In the genomic region with DNA sequence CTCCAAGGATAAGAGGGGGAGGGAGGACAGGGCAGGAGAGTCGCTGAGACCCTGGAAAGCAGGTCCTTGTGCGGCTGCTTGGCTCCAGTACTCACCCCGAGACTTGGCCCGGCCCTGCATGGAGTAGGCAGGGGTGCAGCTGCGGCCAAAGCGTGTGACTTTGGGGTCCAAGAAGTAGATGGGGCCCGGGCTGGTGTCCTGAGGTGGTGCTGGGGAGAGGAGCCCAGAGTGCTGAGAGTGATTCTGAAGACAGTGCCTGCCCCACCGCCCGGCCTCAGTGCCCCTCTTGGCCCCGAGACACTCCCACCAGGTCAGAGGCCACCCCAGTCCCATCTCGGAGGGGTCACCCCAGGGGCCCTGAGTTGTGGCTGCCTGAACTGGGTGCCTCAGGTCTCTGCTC, we compare ENCODE assay signal across 15 cellular contexts.
DNase-seq lines count a peak whose midpoint lies in the region; ATAC-seq lines count a peak whose summit lies in the region.
"Had no signal": no experiment of that assay in that cellular context is flagged by ENCODE, and none has a peak within 500 bp of the region (broad histone marks: within the 10 kb centered on the region; RNA-seq: fewer than 3 reads in every experiment).

No MANE protein-coding gene starts in this region.

- no peak overlapping the region for H3K4me3 Mint-ChIP-seq in stimulated activated naive CD8-positive, alpha-beta T cell treated with anti-CD3 and anti-CD28 coated beads, Interleukin-15, amount 100 ng/mL, for 72 hours
- H3K4me3 Mint-ChIP-seq in stimulated activated memory B cell treated with anti-CD40 and anti-IgM and Interleukin-4, amounts not matched to agents 10 μg/mL and 1 μg/mL and 100 μg/mL, for 72 hours, result no peak overlapping the region
- H3K4me3 Mint-ChIP-seq in T-helper 2 cell treated with Interferon-gamma antibody and Interleukin-4, amounts not matched to agents 5 μg/mL and 100 μg/mL, for 36 hours, result no peak overlapping the region
- H3K4me3 Mint-ChIP-seq: CD4-positive, alpha-beta memory T cell; GM23338 had no signal

- no peaks in the 10 kb centered on the region for H3K4me1 Mint-ChIP-seq in stimulated activated naive CD8-positive, alpha-beta T cell treated with anti-CD3 and anti-CD28 coated beads, Interleukin-15, amount 100 ng/mL, for 72 hours
- H3K4me1 Mint-ChIP-seq in stimulated activated memory B cell treated with anti-CD40 and anti-IgM and Interleukin-4, amounts not matched to agents 10 μg/mL and 1 μg/mL and 100 μg/mL, for 72 hours, result no peaks in the 10 kb centered on the region
- no peaks in the 10 kb centered on the region for H3K4me1 Mint-ChIP-seq in T-helper 2 cell treated with Interferon-gamma antibody and Interleukin-4, amounts not matched to agents 5 μg/mL and 100 μg/mL, for 36 hours (ENCODE audit: low read depth)
- H3K4me1 Mint-ChIP-seq: GM23338 had no signal

- H3K36me3 Mint-ChIP-seq in stimulated activated memory B cell treated with anti-CD40 and anti-IgM and Interleukin-4, amounts not matched to agents 10 μg/mL and 1 μg/mL and 100 μg/mL, for 72 hours, result no peaks in the 10 kb centered on the region
- H3K36me3 Mint-ChIP-seq in T-helper 2 cell treated with Interferon-gamma antibody and Interleukin-4, amounts not matched to agents 5 μg/mL and 100 μg/mL, for 36 hours (ENCODE audit: low read depth), result no peaks in the 10 kb centered on the region
- H3K36me3 Mint-ChIP-seq: CD4-positive, alpha-beta memory T cell had no signal

- peak; percentile 26 for ATAC-seq in stimulated activated naive CD8-positive, alpha-beta T cell treated with anti-CD3 and anti-CD28 coated beads, Interleukin-15, amount 100 ng/mL, for 72 hours
- ATAC-seq in stimulated activated naive CD8-positive, alpha-beta T cell treated with anti-CD3 and anti-CD28 coated beads, Interleukin-15, Interleukin-2, amounts not matched to agents 100 U/mL and 50 U/mL, for 24 hours, result no peak
- peak; percentile 28 for ATAC-seq in stimulated activated memory B cell treated with anti-CD40 and anti-IgM and Interleukin-4, amounts not matched to agents 10 μg/mL and 1 μg/mL and 100 μg/mL, for 72 hours
- ATAC-seq: GM23338 had no signal

- peaks cover 7% of the 10 kb centered on the region for H3K27me3 Mint-ChIP-seq in stimulated activated naive CD8-positive, alpha-beta T cell treated with anti-CD3 and anti-CD28 coated beads, Interleukin-15, amount 100 ng/mL, for 72 hours
- peaks cover 21% of the 10 kb centered on the region for H3K27me3 Mint-ChIP-seq in stimulated activated memory B cell treated with anti-CD40 and anti-IgM and Interleukin-4, amounts not matched to agents 10 μg/mL and 1 μg/mL and 100 μg/mL, for 72 hours
- peaks cover 4% of the 10 kb centered on the region for H3K27me3 Mint-ChIP-seq in T-helper 2 cell treated with Interferon-gamma antibody and Interleukin-4, amounts not matched to agents 5 μg/mL and 100 μg/mL, for 36 hours (ENCODE audit: low read depth)

- DNase-seq in stimulated activated naive CD8-positive, alpha-beta T cell treated with anti-CD3 and anti-CD28 coated beads, Interleukin-15, amount 100 ng/mL, for 72 hours, result no peak
- DNase-seq in stimulated activated naive CD8-positive, alpha-beta T cell treated with anti-CD3 and anti-CD28 coated beads, Interleukin-15, Interleukin-2, amounts not matched to agents 100 U/mL and 50 U/mL, for 24 hours, result no peak
- DNase-seq in islet precursor cell (peak; percentile 46), inferior parietal cortex (ENCODE audit: extremely low spot score) (no peak)
- DNase-seq in T-helper 2 cell treated with Interferon-gamma antibody and Interleukin-4, amounts not matched to agents 5 μg/mL and 100 μg/mL, for 36 hours (ENCODE audit: low spot score), result no peak
- DNase-seq: C1 segment of cervical spinal cord; Calu3; CD4-positive, alpha-beta memory T cell; COR-L47; DMS53; DMS79 treated with DMSO at 0.1 percent for 48 hours; GF-D8; HCEC 1CT had no signal

- no peak overlapping the region for H3K27ac Mint-ChIP-seq in stimulated activated naive CD8-positive, alpha-beta T cell treated with anti-CD3 and anti-CD28 coated beads, Interleukin-15, amount 100 ng/mL, for 72 hours
- H3K27ac Mint-ChIP-seq in stimulated activated memory B cell treated with anti-CD40 and anti-IgM and Interleukin-4, amounts not matched to agents 10 μg/mL and 1 μg/mL and 100 μg/mL, for 72 hours, result no peak overlapping the region
- H3K27ac Mint-ChIP-seq in T-helper 2 cell treated with Interferon-gamma antibody and Interleukin-4, amounts not matched to agents 5 μg/mL and 100 μg/mL, for 36 hours, result no peak overlapping the region
- H3K27ac Mint-ChIP-seq: CD4-positive, alpha-beta memory T cell; GM23338 had no signal

- peaks cover 6 to 14% of the 10 kb centered on the region in 2 donors for H3K9me3 Mint-ChIP-seq in stimulated activated naive CD8-positive, alpha-beta T cell treated with anti-CD3 and anti-CD28 coated beads, Interleukin-15, amount 100 ng/mL, for 72 hours
- peaks cover 20% of the 10 kb centered on the region for H3K9me3 Mint-ChIP-seq in stimulated activated memory B cell treated with anti-CD40 and anti-IgM and Interleukin-4, amounts not matched to agents 10 μg/mL and 1 μg/mL and 100 μg/mL, for 72 hours
- no peaks in the 10 kb centered on the region for H3K9me3 Mint-ChIP-seq in T-helper 2 cell treated with Interferon-gamma antibody and Interleukin-4, amounts not matched to agents 5 μg/mL and 100 μg/mL, for 36 hours
- H3K9me3 Mint-ChIP-seq: CD4-positive, alpha-beta memory T cell had no signal
